ENCODE assay signal across 9 cellular contexts in the genomic region with DNA sequence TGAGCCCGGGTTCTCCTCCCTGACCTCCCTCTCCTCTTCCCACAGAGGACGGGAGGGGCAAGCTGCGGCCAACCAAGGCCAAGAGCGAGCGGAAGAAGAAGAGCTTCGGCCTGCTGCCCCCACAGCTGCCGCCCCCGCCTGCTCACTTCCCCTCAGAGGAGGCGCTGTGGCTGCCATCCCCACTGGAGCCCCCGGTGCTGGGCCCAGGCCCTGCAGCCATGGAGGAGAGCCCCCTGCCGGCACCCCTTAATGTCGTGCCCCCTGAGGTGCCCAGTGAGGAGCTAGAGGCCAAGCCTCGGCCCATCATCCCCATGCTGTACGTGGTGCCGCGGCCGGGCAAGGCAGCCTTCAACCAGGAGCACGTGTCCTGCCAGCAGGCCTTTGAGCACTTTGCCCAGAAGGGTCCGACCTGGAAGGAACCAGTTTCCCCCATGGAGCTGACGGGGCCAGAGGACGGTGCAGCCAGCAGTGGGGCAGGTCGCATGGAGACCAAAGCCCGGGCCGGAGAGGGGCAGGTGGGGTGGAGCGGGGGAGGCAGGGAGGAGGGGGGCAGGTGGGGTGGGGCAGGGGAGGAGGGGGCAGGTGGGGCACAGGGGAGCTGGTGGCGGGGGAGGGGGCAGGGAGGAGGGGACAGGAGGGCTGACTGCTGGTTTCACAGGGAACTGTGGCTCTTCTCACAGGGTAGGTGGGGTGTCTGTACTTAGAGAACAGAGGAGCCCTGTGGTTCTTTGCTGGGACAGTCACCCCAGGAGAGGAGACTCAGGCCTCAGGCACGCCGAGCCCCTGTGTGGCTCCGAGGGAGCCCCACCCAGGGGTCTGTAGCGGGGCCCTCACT.
A peak's percentile ranks its signal among the peaks of the same experiment; 100 is the strongest.
DNase-seq lines count a peak whose midpoint lies in the region; ATAC-seq and TF ChIP-seq lines count a peak whose summit lies in the region.
"Had no signal": no experiment of that assay in that cellular context is flagged by ENCODE, and none has a peak within 500 bp of the region (broad histone marks: within the 10 kb centered on the region; RNA-seq: fewer than 3 reads in every experiment).

No MANE protein-coding gene starts in this region.

- H3K27ac ChIP-seq in smooth muscle cell (ENCODE audit: low read depth): peak overlapping the region; percentile 68

- DNase-seq in activated B cell treated with CpG ODN at 0.5 μM for 24 hours: peak; percentile 76
- DNase-seq in smooth muscle cell (lab: John Stamatoyannopoulos, UW; ENCODE audit: unreplicated experiment): no peak
- no peak for DNase-seq in nephron progenitor cell
- no peak for DNase-seq in HPDE6-E6E7 (ENCODE audit: extremely low spot score)
- no peak for DNase-seq in islet precursor cell
- no peak for DNase-seq in pons (ENCODE audit: low spot score)
- DNase-seq: NCI-H524 had no signal

- no peaks in the 10 kb centered on the region for H3F3A ChIP-seq in smooth muscle cell (ENCODE audit: low read depth)

- no peaks in the 10 kb centered on the region for H3K9me3 ChIP-seq in smooth muscle cell (replicated peaks; ENCODE audit: low read depth)

- H3K9ac ChIP-seq in smooth muscle cell (ENCODE audit: low read depth): peak overlapping the region; percentile 43

- POLR2A ChIA-PET in activated B cell treated with CpG ODN at 0.5 μM for 24 hours (lab: Charles Lee): interaction anchor here (0.5 to 2.5 kb wide), 26 partner anchors 8 to 1241 kb away, joined by 3 to 22 read pairs (median 5); a partner anchor contains a TSS

- TF ChIP-seq CTCF in activated B cell treated with CpG ODN at 0.5 μM for 24 hours (IDR thresholded peaks at IDR 0.05): no peak
- no peak for TF ChIP-seq CTCF in smooth muscle cell (IDR thresholded peaks at IDR 0.05; ENCODE audit: borderline replicate concordance, insufficient read depth, poor library complexity, severe bottlenecking)
- no peak for TF ChIP-seq CTCF in nephron progenitor cell (IDR thresholded peaks at IDR 0.05)

- peaks cover 41% of the 10 kb centered on the region for H3K36me3 Mint-ChIP-seq in activated B cell treated with CpG ODN at 0.5 μM for 24 hours (ENCODE audit: low read depth)
- peaks cover 4% of the 10 kb centered on the region for H3K36me3 Mint-ChIP-seq in nephron progenitor cell (ENCODE audit: low read depth)

- H4K20me1 ChIP-seq in smooth muscle cell (ENCODE audit: low read depth): peaks cover 33% of the 10 kb centered on the region

- peak; percentile 43 for ATAC-seq in GM18909 (IDR thresholded peaks at IDR 0.05; ENCODE audit: poor library complexity, unreplicated experiment)
- peak; percentile 46 for ATAC-seq in HG02763 (IDR thresholded peaks at IDR 0.05; ENCODE audit: unreplicated experiment)
- peak; percentile 35 for ATAC-seq in activated B cell treated with CpG ODN at 0.5 μM for 24 hours (ENCODE audit: low read depth)

- H3K27ac Mint-ChIP-seq in activated B cell treated with CpG ODN at 0.5 μM for 24 hours (peak overlapping the region; percentile 98), nephron progenitor cell (no peak overlapping the region)

- H3K27me3 ChIP-seq in smooth muscle cell (ENCODE audit: low read depth): no peaks in the 10 kb centered on the region

- H2AFZ ChIP-seq in smooth muscle cell (ENCODE audit: low read depth): no peak overlapping the region

- H3K4me1 Mint-ChIP-seq in activated B cell treated with CpG ODN at 0.5 μM for 24 hours (peaks cover 90% of the 10 kb centered on the region), nephron progenitor cell (peaks cover 66% of the 10 kb centered on the region)

- intact Hi-C loops in activated B cell treated with CpG ODN at 0.5 μM for 24 hours (cut with micrococcal nuclease): loop anchor here (1.0 to 10.0 kb wide), 7 partner anchors 57 to 984 kb away; a partner anchor contains a TSS

- H3K79me2 ChIP-seq in smooth muscle cell (ENCODE audit: low read depth): no peaks in the 10 kb centered on the region

- no peaks in the 10 kb centered on the region for H3K36me3 ChIP-seq in smooth muscle cell (ENCODE audit: low read depth)

- no peaks in the 10 kb centered on the region for H3K9me3 Mint-ChIP-seq in activated B cell treated with CpG ODN at 0.5 μM for 24 hours
- H3K9me3 Mint-ChIP-seq in nephron progenitor cell: no peaks in the 10 kb centered on the region

- H3K4me3 ChIP-seq in smooth muscle cell: no peak overlapping the region

- H3K4me1 ChIP-seq in smooth muscle cell (ENCODE audit: low read depth): peaks cover 33% of the 10 kb centered on the region

- no peak overlapping the region for H3K4me2 ChIP-seq in smooth muscle cell

- WGBS in smooth muscle cell (ENCODE audit: low lambda C conversion rate): 82% methylated on average over 25 of the region's 30 CpGs

- CTCF ChIA-PET in activated B cell treated with CpG ODN at 0.5 μM for 24 hours (lab: Charles Lee): interaction anchor here (0.5 to 2.3 kb wide), 3 partner anchors 22 to 351 kb away, joined by 3 to 11 read pairs (median 6); no protein-coding TSS in a partner anchor

- peak overlapping the region; percentile 90 for H3K4me3 Mint-ChIP-seq in activated B cell treated with CpG ODN at 0.5 μM for 24 hours
- H3K4me3 Mint-ChIP-seq in nephron progenitor cell: no peak overlapping the region

- H3K27me3 Mint-ChIP-seq in activated B cell treated with CpG ODN at 0.5 μM for 24 hours: no peaks in the 10 kb centered on the region
- H3K27me3 Mint-ChIP-seq in nephron progenitor cell (ENCODE audit: low read depth, poor library complexity): no peaks in the 10 kb centered on the region
